Comparison of ENCODE assay signal across 1 cellular context in the genomic region with DNA sequence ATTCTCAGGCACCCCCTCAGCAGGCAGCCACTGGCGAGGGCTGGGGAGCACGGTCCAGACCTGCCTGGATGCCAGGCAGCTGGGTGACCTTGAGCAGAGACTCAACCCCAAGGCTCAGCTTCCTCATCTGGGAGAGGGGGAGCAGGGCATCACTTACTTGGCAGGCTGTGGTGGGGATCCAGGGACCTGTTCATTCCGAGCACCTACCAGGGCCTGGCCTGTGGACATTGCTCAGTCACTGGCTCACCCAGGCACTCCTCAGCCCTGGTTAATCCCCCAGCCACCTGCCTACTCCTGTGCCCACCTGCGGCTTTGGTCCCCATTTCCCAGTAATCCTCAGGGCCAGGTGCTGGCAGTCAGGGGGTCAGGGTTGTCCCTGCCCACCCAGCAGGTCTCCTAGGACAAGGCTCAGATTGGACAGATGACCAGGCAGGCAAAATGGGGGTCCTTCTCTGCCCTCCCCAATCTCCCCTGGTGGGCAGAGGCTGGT.
TF ChIP-seq lines count a peak whose summit lies in the region.

No MANE protein-coding gene starts in this region.

TF ChIP-seq in IMR-90, 13 proteins besides CTCF, POLR2A, EP300 and RAD21:
- TF ChIP-seq MAFK (IDR thresholded peaks at IDR 0.05; ENCODE audit: low read depth, low read length), result no peak
- no peak for TF ChIP-seq MAZ (IDR thresholded peaks at IDR 0.05; ENCODE audit: borderline replicate concordance, low read depth, low read length)
- TF ChIP-seq RCOR1 (IDR thresholded peaks at IDR 0.05; ENCODE audit: insufficient replicate concordance, low read length), result no peak
- no peak for TF ChIP-seq RFX5 (IDR thresholded peaks at IDR 0.05; ENCODE audit: low read depth, low read length)
- no peak for TF ChIP-seq NFE2L2 (IDR thresholded peaks at IDR 0.05; ENCODE audit: low read depth, low read length)
- TF ChIP-seq MXI1 (IDR thresholded peaks at IDR 0.05; ENCODE audit: borderline replicate concordance, low read depth, low read length), result no peak
- no peak for TF ChIP-seq FOS (IDR thresholded peaks at IDR 0.05; ENCODE audit: low read depth, low read length)
- no peak for TF ChIP-seq CHD1 (IDR thresholded peaks at IDR 0.05; ENCODE audit: low read depth, low read length)
